ENCODE assay signal across 7 cellular contexts in the genomic region with DNA sequence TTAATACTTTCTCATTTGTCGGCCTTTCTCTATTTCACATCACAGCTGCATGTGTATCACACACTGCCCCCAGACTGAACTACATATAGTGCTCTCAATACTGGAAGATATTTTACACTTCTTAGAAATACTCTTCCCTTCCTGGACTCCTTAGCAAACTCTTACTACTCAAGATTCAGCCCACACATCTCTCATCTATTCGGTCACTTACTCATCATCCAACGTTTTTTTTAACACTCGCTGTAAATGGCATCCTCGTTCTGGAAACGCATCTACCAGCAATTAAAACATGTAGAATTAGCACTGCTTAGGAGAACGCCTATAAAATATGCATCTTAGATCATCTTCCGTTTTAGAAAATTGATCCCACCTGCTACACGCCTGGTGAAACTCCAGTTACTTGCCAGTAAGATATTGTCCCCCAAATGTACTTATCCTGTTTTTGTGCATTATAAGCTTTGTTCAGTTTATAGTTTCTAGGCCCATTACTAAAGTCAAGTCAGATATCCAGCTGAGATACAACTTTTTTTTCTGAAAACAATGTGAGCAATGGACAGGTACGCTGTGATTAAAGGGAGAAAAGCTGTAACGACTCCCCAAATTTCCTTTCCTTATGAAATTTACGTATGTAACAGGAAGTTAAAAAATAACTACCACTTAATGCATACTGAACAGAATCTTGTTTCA.
DNase-seq lines count a peak whose midpoint lies in the region; ATAC-seq and TF ChIP-seq lines count a peak whose summit lies in the region.

No MANE protein-coding gene starts in this region.

- DNase-seq in HAP-1 (ENCODE audit: low spot score in 2 of 2) (no peak), fibroblast of pulmonary artery (ENCODE audit: low read depth) (no peak), Ammon's horn (ENCODE audit: low spot score) (no peak), kidney tubule cell (ENCODE audit: low spot score) (no peak)
- DNase-seq in stimulated activated effector memory CD8-positive, alpha-beta T cell treated with anti-CD3 and anti-CD28 coated beads, Interleukin-12 subunit alpha, Interleukin-12 subunit beta, amount 100 ng/mL, for 72 hours (ENCODE audit: low spot score in 2 of 2), result peak in 1 of 2 donors; percentile 57

- H3K9me3 Mint-ChIP-seq in T-helper 1 cell treated with Interleukin-12 subunit alpha and Interleukin-12 subunit beta and Interleukin-4 antibody, amounts not matched to agents 30 μg/mL and 1 μg/mL, for 36 hours, result no peaks in the 10 kb centered on the region
- H3K9me3 Mint-ChIP-seq in stimulated activated effector memory CD8-positive, alpha-beta T cell treated with anti-CD3 and anti-CD28 coated beads, Interleukin-12 subunit alpha, Interleukin-12 subunit beta, amount 100 ng/mL, for 72 hours, result no peaks in the 10 kb centered on the region

- H3K4me3 Mint-ChIP-seq in T-helper 1 cell treated with Interleukin-12 subunit alpha and Interleukin-12 subunit beta and Interleukin-4 antibody, amounts not matched to agents 30 μg/mL and 1 μg/mL, for 36 hours, result peak overlapping the region; percentile 94
- peak overlapping the region; percentile 74 for H3K4me3 Mint-ChIP-seq in stimulated activated effector memory CD8-positive, alpha-beta T cell treated with anti-CD3 and anti-CD28 coated beads, Interleukin-12 subunit alpha, Interleukin-12 subunit beta, amount 100 ng/mL, for 72 hours

- peaks cover 7% of the 10 kb centered on the region; the same call in 1 of the 2 replicates for H3K36me3 ChIP-seq in HAP-1 (replicated peaks)

- ATAC-seq in stimulated activated effector memory CD8-positive, alpha-beta T cell treated with anti-CD3 and anti-CD28 coated beads, Interleukin-12 subunit alpha, Interleukin-12 subunit beta, amount 100 ng/mL, for 72 hours, result peak; percentile 72
- ATAC-seq in HG03045 (IDR thresholded peaks at IDR 0.05; ENCODE audit: unreplicated experiment), result no peak

- peak overlapping the region; percentile 98 for H3K27ac Mint-ChIP-seq in T-helper 1 cell treated with Interleukin-12 subunit alpha and Interleukin-12 subunit beta and Interleukin-4 antibody, amounts not matched to agents 30 μg/mL and 1 μg/mL, for 36 hours
- H3K27ac Mint-ChIP-seq in stimulated activated effector memory CD8-positive, alpha-beta T cell treated with anti-CD3 and anti-CD28 coated beads, Interleukin-12 subunit alpha, Interleukin-12 subunit beta, amount 100 ng/mL, for 72 hours, result peak overlapping the region; percentile 1

- no peaks in the 10 kb centered on the region for H3K27me3 Mint-ChIP-seq in T-helper 1 cell treated with Interleukin-12 subunit alpha and Interleukin-12 subunit beta and Interleukin-4 antibody, amounts not matched to agents 30 μg/mL and 1 μg/mL, for 36 hours (ENCODE audit: low read depth)

- no peaks in the 10 kb centered on the region; the same call in 1 of the 2 replicates for H3K9me3 ChIP-seq in HAP-1

- peaks cover 16% of the 10 kb centered on the region for H3K36me3 Mint-ChIP-seq in T-helper 1 cell treated with Interleukin-12 subunit alpha and Interleukin-12 subunit beta and Interleukin-4 antibody, amounts not matched to agents 30 μg/mL and 1 μg/mL, for 36 hours (ENCODE audit: low read depth)
- H3K36me3 Mint-ChIP-seq in stimulated activated effector memory CD8-positive, alpha-beta T cell treated with anti-CD3 and anti-CD28 coated beads, Interleukin-12 subunit alpha, Interleukin-12 subunit beta, amount 100 ng/mL, for 72 hours, result peaks cover 37% of the 10 kb centered on the region

- in situ Hi-C loops in HAP-1 (cut with MboI; ENCODE audit: low sequenced_read_pairs), result loop anchor here (10.0 kb wide), 1 partner anchor 190 kb away; a partner anchor contains a TSS

- H3K4me1 ChIP-seq in HAP-1, result peaks cover 20% of the 10 kb centered on the region

- H3K27me3 ChIP-seq in HAP-1 (ENCODE audit: low read depth), result no peaks in the 10 kb centered on the region

- peak overlapping the region; percentile 55 for H3K4me3 ChIP-seq in HAP-1
- peak overlapping the region; percentile 70 for H3K4me3 ChIP-seq in fibroblast of pulmonary artery (replicated peaks; ENCODE audit: low read depth, low read length)

- no peak for TF ChIP-seq CTCF in fibroblast of pulmonary artery (IDR thresholded peaks at IDR 0.05; ENCODE audit: low read length, missing control alignments)

- H3K4me1 Mint-ChIP-seq in T-helper 1 cell treated with Interleukin-12 subunit alpha and Interleukin-12 subunit beta and Interleukin-4 antibody, amounts not matched to agents 30 μg/mL and 1 μg/mL, for 36 hours (ENCODE audit: low read depth), result peaks cover 42% of the 10 kb centered on the region
- peaks cover 14% of the 10 kb centered on the region for H3K4me1 Mint-ChIP-seq in stimulated activated effector memory CD8-positive, alpha-beta T cell treated with anti-CD3 and anti-CD28 coated beads, Interleukin-12 subunit alpha, Interleukin-12 subunit beta, amount 100 ng/mL, for 72 hours
